Comparison of ENCODE assay signal across 29 cellular contexts in genomic region chr7:105665684-105666083, GRCh38.
"Had no signal": no experiment of that assay in that cellular context is flagged by ENCODE, and none has a peak within 500 bp of the region (broad histone marks: within the 10 kb centered on the region; RNA-seq: fewer than 3 reads in every experiment).

No MANE protein-coding gene starts in this region.

- ATAC-seq: activated CD4-positive, alpha-beta T cell treated with anti-CD3 and anti-CD28 coated beads for 36 hours; activated CD8-positive, alpha-beta memory T cell treated with anti-CD3 and anti-CD28 coated beads, Interleukin-2, amount 10 ng/mL, durations not matched to agents 7 days and 5 days; activated CD8-positive, alpha-beta T cell treated with anti-CD3 and anti-CD28 coated beads, Interleukin-2, amount 10 ng/mL, durations not matched to agents 7 days and 5 days; gastroesophageal sphincter; psoas muscle; stimulated activated effector memory CD8-positive, alpha-beta T cell treated with anti-CD3 and anti-CD28 coated beads, Interleukin-12 subunit alpha, Interleukin-12 subunit beta, amount 100 ng/mL, for 72 hours; stimulated activated naive CD8-positive, alpha-beta T cell treated with anti-CD3 and anti-CD28 coated beads, Interleukin-15, amount 100 ng/mL, for 72 hours had no signal

- H3K4me1 Mint-ChIP-seq: activated CD8-positive, alpha-beta memory T cell treated with anti-CD3 and anti-CD28 coated beads, Interleukin-2, amount 10 ng/mL, durations not matched to agents 7 days and 5 days; activated naive CD8-positive, alpha-beta T cell treated with anti-CD3 and anti-CD28 coated beads for 36 hours; stimulated activated effector memory CD8-positive, alpha-beta T cell treated with anti-CD3 and anti-CD28 coated beads, Interleukin-12 subunit alpha, Interleukin-12 subunit beta, amount 100 ng/mL, for 72 hours; stimulated activated naive CD8-positive, alpha-beta T cell treated with anti-CD3 and anti-CD28 coated beads, Interleukin-15, amount 100 ng/mL, for 72 hours had no signal

- H3K27me3 ChIP-seq: ascending aorta, cardiac muscle cell, dorsolateral prefrontal cortex, gastroesophageal sphincter, hepatocyte, pancreas, sigmoid colon, uterus had no signal

- H3K4me3 ChIP-seq: ascending aorta, cardiac muscle cell, coronary artery, dorsolateral prefrontal cortex, gastroesophageal sphincter, hepatocyte, left ventricle myocardium inferior, lung, pancreas, psoas muscle, sigmoid colon, uterus had no signal

- H3K4me3 Mint-ChIP-seq: activated CD4-positive, alpha-beta T cell treated with anti-CD3 and anti-CD28 coated beads for 36 hours; activated CD8-positive, alpha-beta memory T cell treated with anti-CD3 and anti-CD28 coated beads, Interleukin-2, amount 10 ng/mL, durations not matched to agents 7 days and 5 days; activated CD8-positive, alpha-beta T cell treated with anti-CD3 and anti-CD28 coated beads, Interleukin-2, amount 10 ng/mL, durations not matched to agents 7 days and 5 days; activated naive CD4-positive, alpha-beta T cell treated with anti-CD3 and anti-CD28 coated beads for 36 hours; activated naive CD8-positive, alpha-beta T cell treated with anti-CD3 and anti-CD28 coated beads for 36 hours; naive B cell; nephron progenitor cell; stimulated activated effector memory CD8-positive, alpha-beta T cell treated with anti-CD3 and anti-CD28 coated beads, Interleukin-12 subunit alpha, Interleukin-12 subunit beta, amount 100 ng/mL, for 72 hours; stimulated activated naive CD8-positive, alpha-beta T cell treated with anti-CD3 and anti-CD28 coated beads, Interleukin-15, amount 100 ng/mL, for 72 hours; type B pancreatic cell had no signal

- H3K27ac Mint-ChIP-seq: activated CD4-positive, alpha-beta T cell treated with anti-CD3 and anti-CD28 coated beads for 36 hours; activated CD8-positive, alpha-beta memory T cell treated with anti-CD3 and anti-CD28 coated beads, Interleukin-2, amount 10 ng/mL, durations not matched to agents 7 days and 5 days; activated CD8-positive, alpha-beta T cell treated with anti-CD3 and anti-CD28 coated beads, Interleukin-2, amount 10 ng/mL, durations not matched to agents 7 days and 5 days; activated naive CD4-positive, alpha-beta T cell treated with anti-CD3 and anti-CD28 coated beads for 36 hours; activated naive CD8-positive, alpha-beta T cell treated with anti-CD3 and anti-CD28 coated beads for 36 hours; nephron progenitor cell; stimulated activated effector memory CD8-positive, alpha-beta T cell treated with anti-CD3 and anti-CD28 coated beads, Interleukin-12 subunit alpha, Interleukin-12 subunit beta, amount 100 ng/mL, for 72 hours; type B pancreatic cell had no signal

- H3K27me3 Mint-ChIP-seq: activated CD4-positive, alpha-beta T cell treated with anti-CD3 and anti-CD28 coated beads for 36 hours; activated CD8-positive, alpha-beta memory T cell treated with anti-CD3 and anti-CD28 coated beads, Interleukin-2, amount 10 ng/mL, durations not matched to agents 7 days and 5 days; activated naive CD8-positive, alpha-beta T cell treated with anti-CD3 and anti-CD28 coated beads for 36 hours; brain; naive B cell; stimulated activated naive CD8-positive, alpha-beta T cell treated with anti-CD3 and anti-CD28 coated beads, Interleukin-15, amount 100 ng/mL, for 72 hours; type B pancreatic cell had no signal

- DNase-seq: activated CD4-positive, alpha-beta T cell treated with anti-CD3 and anti-CD28 coated beads for 36 hours; activated CD4-positive, CD25-positive, alpha-beta regulatory T cell; activated CD8-positive, alpha-beta memory T cell treated with anti-CD3 and anti-CD28 coated beads, Interleukin-2, amount 10 ng/mL, durations not matched to agents 7 days and 5 days; activated CD8-positive, alpha-beta T cell treated with anti-CD3 and anti-CD28 coated beads, Interleukin-2, amount 10 ng/mL, durations not matched to agents 7 days and 5 days; activated effector memory CD4-positive, alpha-beta T cell treated with anti-CD3 and anti-CD28 coated beads, Interleukin-2, amount 50 U/mL, for 16 hours; activated naive CD4-positive, alpha-beta T cell treated with anti-CD3 and anti-CD28 coated beads for 36 hours; activated naive CD8-positive, alpha-beta T cell treated with anti-CD3 and anti-CD28 coated beads for 36 hours; dorsolateral prefrontal cortex; effector memory CD4-positive, alpha-beta T cell; left ventricle myocardium inferior; naive B cell; nephron progenitor cell; nucleus accumbens; pancreas; psoas muscle; sigmoid colon; small intestine; stimulated activated CD4-positive, alpha-beta T cell treated with anti-CD3 and anti-CD28 coated beads, Interleukin-4, amount 100 ng/mL, for 24 hours; stimulated activated naive CD8-positive, alpha-beta T cell treated with anti-CD3 and anti-CD28 coated beads, Interleukin-15, amount 100 ng/mL, for 72 hours; uterus had no signal

- H3K36me3 ChIP-seq: cardiac muscle cell, pancreas, uterus had no signal

- H3K27ac ChIP-seq: ascending aorta, cardiac muscle cell, coronary artery, dorsolateral prefrontal cortex, gastroesophageal sphincter, hepatocyte, left ventricle myocardium inferior, pancreas, psoas muscle, sigmoid colon, uterus had no signal

- H3K4me1 ChIP-seq: ascending aorta, left ventricle myocardium inferior, pancreas, psoas muscle, uterus had no signal

- H3K9me3 ChIP-seq: ascending aorta, gastroesophageal sphincter, left ventricle myocardium inferior, pancreas, psoas muscle, sigmoid colon, uterus had no signal

- H3K9me3 Mint-ChIP-seq: activated naive CD4-positive, alpha-beta T cell treated with anti-CD3 and anti-CD28 coated beads for 36 hours; activated naive CD8-positive, alpha-beta T cell treated with anti-CD3 and anti-CD28 coated beads for 36 hours; brain; nephron progenitor cell; stimulated activated effector memory CD8-positive, alpha-beta T cell treated with anti-CD3 and anti-CD28 coated beads, Interleukin-12 subunit alpha, Interleukin-12 subunit beta, amount 100 ng/mL, for 72 hours; stimulated activated naive CD8-positive, alpha-beta T cell treated with anti-CD3 and anti-CD28 coated beads, Interleukin-15, amount 100 ng/mL, for 72 hours; type B pancreatic cell had no signal
